14 cellular contexts compared by ENCODE assay signal in the genomic region with DNA sequence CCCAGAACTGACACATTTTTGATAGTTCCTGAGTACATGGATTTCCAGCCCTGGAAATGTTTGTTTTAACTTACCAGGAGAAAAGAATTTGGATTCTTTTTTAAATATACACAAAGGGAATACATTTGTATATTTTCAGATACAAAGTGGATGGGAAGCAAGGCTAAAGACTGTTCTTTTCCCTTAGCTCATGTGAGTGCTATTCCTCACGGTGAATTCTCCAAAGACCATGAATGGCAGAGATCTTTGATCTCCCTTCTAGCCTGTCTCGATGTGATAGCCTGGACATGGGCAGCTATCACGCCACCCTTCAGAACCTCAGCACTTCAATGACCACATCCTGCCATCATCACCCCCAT.
"Had no signal": no experiment of that assay in that cellular context is flagged by ENCODE, and none has a peak within 500 bp of the region (broad histone marks: within the 10 kb centered on the region; RNA-seq: fewer than 3 reads in every experiment).

No MANE protein-coding gene starts in this region.

- ATAC-seq: left colon; pancreas; stimulated activated memory B cell treated with anti-CD40 and anti-IgM and Interleukin-4, amounts not matched to agents 10 μg/mL and 1 μg/mL and 100 μg/mL, for 72 hours had no signal

- H3K4me1 ChIP-seq: pancreas, transverse colon had no signal

- FAIRE-seq: pancreas had no signal

- H3K27me3 ChIP-seq: foreskin keratinocyte, pancreas, transverse colon had no signal

- H3K9me3 ChIP-seq: pancreas, transverse colon had no signal

- DNase-seq: activated CD4-positive, alpha-beta T cell treated with anti-CD3 and anti-CD28 coated beads, Interleukin-2, amount 50 U/mL, for 1 hour; activated CD8-positive, alpha-beta memory T cell treated with anti-CD3 and anti-CD28 coated beads for 24 hours; activated naive CD4-positive, alpha-beta T cell treated with anti-CD3 and anti-CD28 coated beads for 36 hours; central memory CD4-positive, alpha-beta T cell; cortex of kidney; effector memory CD4-positive, alpha-beta T cell; head of caudate nucleus; left colon; naive B cell; pancreas; stimulated activated CD4-positive, alpha-beta T cell treated with anti-CD3 and anti-CD28 coated beads, Interleukin-2, amount 100 ng/mL, for 48 hours; transverse colon had no signal

- H3K9me3 Mint-ChIP-seq: activated naive CD4-positive, alpha-beta T cell treated with anti-CD3 and anti-CD28 coated beads for 36 hours had no signal

- H3K27ac ChIP-seq: foreskin keratinocyte, pancreas, transverse colon had no signal

- H3K27ac Mint-ChIP-seq: activated naive CD4-positive, alpha-beta T cell treated with anti-CD3 and anti-CD28 coated beads for 36 hours; stimulated activated memory B cell treated with anti-CD40 and anti-IgM and Interleukin-4, amounts not matched to agents 10 μg/mL and 1 μg/mL and 100 μg/mL, for 72 hours had no signal

- H3K4me3 Mint-ChIP-seq: activated naive CD4-positive, alpha-beta T cell treated with anti-CD3 and anti-CD28 coated beads for 36 hours; naive B cell; stimulated activated memory B cell treated with anti-CD40 and anti-IgM and Interleukin-4, amounts not matched to agents 10 μg/mL and 1 μg/mL and 100 μg/mL, for 72 hours had no signal

- H3K27me3 Mint-ChIP-seq: naive B cell; stimulated activated memory B cell treated with anti-CD40 and anti-IgM and Interleukin-4, amounts not matched to agents 10 μg/mL and 1 μg/mL and 100 μg/mL, for 72 hours had no signal

- H3K36me3 ChIP-seq: pancreas, transverse colon had no signal

- H3K4me3 ChIP-seq: pancreas, transverse colon had no signal
